Comparison of ENCODE assay signal across 8 cellular contexts in genomic region chr12:57846285-57846576, GRCh38. TPM values are rescaled to one million over a fixed set of nuclear protein-coding genes. Genes with fewer than 3 reads are reported as not detected.
A peak's percentile ranks its signal among the peaks of the same experiment; 100 is the strongest.
DNase-seq lines count a peak whose midpoint lies in the region; ATAC-seq and TF ChIP-seq lines count a peak whose summit lies in the region.

No MANE protein-coding gene starts in this region.

- POLR2A ChIA-PET in MCF 10A (lab: Yijun Ruan, JAX), result interaction anchor here (0.6 to 9.5 kb wide), 15 partner anchors 10 to 90 kb away, joined by 3 to 167 read pairs (median 9); partner anchors contain the start of genes CYP27B1 and TSFM

- H3K36me3 ChIP-seq in Karpas-422 (ENCODE audit: insufficient read depth, low read length) (no peaks in the 10 kb centered on the region), lower lobe of right lung (peaks cover 8% of the 10 kb centered on the region), vagina (no peaks in the 10 kb centered on the region)

- peak overlapping the region; percentile 94 for H2AFZ ChIP-seq in Karpas-422 (ENCODE audit: low read length)

- H3K9me3 Mint-ChIP-seq in MCF 10A (ENCODE audit: unreplicated experiment), result no peaks in the 10 kb centered on the region

- CTCF ChIA-PET in MCF 10A (lab: Yijun Ruan, JAX), result interaction anchor here (0.6 to 8.9 kb wide), 4 partner anchors 10 to 57 kb away, joined by 5 to 71 read pairs (median 10); no protein-coding TSS in a partner anchor

- H3K79me2 ChIP-seq in Karpas-422 (ENCODE audit: low read length), result no peaks in the 10 kb centered on the region

- H3K4me1 ChIP-seq in Karpas-422 (ENCODE audit: low read length) (peaks cover 35% of the 10 kb centered on the region), lower lobe of right lung (peaks cover 46% of the 10 kb centered on the region), vagina (peaks cover 39% of the 10 kb centered on the region)

- peaks cover 30% of the 10 kb centered on the region for H3K4me1 Mint-ChIP-seq in MCF 10A (ENCODE audit: insufficient read depth, unreplicated experiment)

- peaks cover 17% of the 10 kb centered on the region; the same call in 1 of the 2 replicates for H4K20me1 ChIP-seq in Karpas-422 (ENCODE audit: insufficient read depth, low read depth, low read length)

- peak overlapping the region; percentile 67 for H3K27ac Mint-ChIP-seq in MCF 10A (ENCODE audit: low read depth, unreplicated experiment)

- no peak for TF ChIP-seq CTCF in 22Rv1 (IDR thresholded peaks at IDR 0.05)
- TF ChIP-seq CTCF in MCF 10A (IDR thresholded peaks at IDR 0.05; ENCODE audit: unreplicated experiment), result no peak
- TF ChIP-seq CTCF in lower lobe of right lung (IDR thresholded peaks at IDR 0.05), result no peak
- TF ChIP-seq CTCF in vagina (IDR thresholded peaks at IDR 0.05), result no peak

- peak overlapping the region; percentile 98 for H3K4me2 ChIP-seq in Karpas-422 (ENCODE audit: low read depth, low read length, poor library complexity, severe bottlenecking)

- intact Hi-C loops in MCF 10A (cut with micrococcal nuclease), result loop anchor here (2.0 kb wide), 1 partner anchor 19 kb away; no protein-coding TSS in a partner anchor
- intact Hi-C loops in lower lobe of right lung (cut with DNase I), result no loop called here
- intact Hi-C loops in vagina (cut with DNase I), result no loop called here

- H3K36me3 Mint-ChIP-seq in MCF 10A (ENCODE audit: insufficient read depth, unreplicated experiment), result peaks cover 20% of the 10 kb centered on the region

- H3K9ac ChIP-seq in Karpas-422 (ENCODE audit: low read length), result peak overlapping the region; percentile 84

- H3K9me3 ChIP-seq in Karpas-422 (ENCODE audit: low read length) (no peaks in the 10 kb centered on the region), lower lobe of right lung (no peaks in the 10 kb centered on the region), vagina (no peaks in the 10 kb centered on the region)

- H3K27me3 Mint-ChIP-seq in MCF 10A (ENCODE audit: insufficient read depth, unreplicated experiment), result peaks cover 4% of the 10 kb centered on the region

- H3K27ac ChIP-seq in 22Rv1 (peak overlapping the region; percentile 91), Karpas-422 (ENCODE audit: low read length) (no peak overlapping the region), lower lobe of right lung (peak overlapping the region; percentile 99), vagina (peak overlapping the region; percentile 99)

- DNase-seq in Karpas-422 (peak; percentile 59), MCF 10A (ENCODE audit: unreplicated experiment) (peak; percentile 60), lower lobe of right lung (no peak), vagina (ENCODE audit: extremely low spot score in 2 of 2) (no peak), retina (no peak), SKM-1 treated with dmso at 0.1 percent for 144 hours (lab: John Stamatoyannopoulos, UW; ENCODE audit: unreplicated experiment) (no peak)

- H3K4me3 ChIP-seq in Karpas-422 (ENCODE audit: low read length) (peak overlapping the region; percentile 96), lower lobe of right lung (peak overlapping the region; percentile 100), vagina (peak overlapping the region; percentile 93 to 96)

- no peaks in the 10 kb centered on the region for H3K9me2 ChIP-seq in Karpas-422 (replicated peaks; ENCODE audit: insufficient read depth, low read length)

- peak; percentile 12 for ATAC-seq in GM19467 (IDR thresholded peaks at IDR 0.05; ENCODE audit: unreplicated experiment)
- ATAC-seq in lower lobe of right lung, result peak; percentile 23 to 44

- H3K27me3 ChIP-seq in Karpas-422 (ENCODE audit: low read length) (no peaks in the 10 kb centered on the region), lower lobe of right lung (ENCODE audit: low read depth) (no peaks in the 10 kb centered on the region), vagina (no peaks in the 10 kb centered on the region)

- peak overlapping the region; percentile 81 for H3K4me3 Mint-ChIP-seq in MCF 10A (ENCODE audit: unreplicated experiment)

- no peak for TF ChIP-seq POLR2A in vagina (IDR thresholded peaks at IDR 0.05)

- no TSS peak for BruUV-seq in MCF 10A (replicated peaks; lab: Mats Ljungman, UMichigan)

RNA-seq across cellular contexts. Expression of gene CTDSP2, which starts 0.3 kb away (rescaled TPM):
- total RNA-seq in Karpas-422 (2014; rRNA removed; shearing (Covaris generic); ENCODE audit: low replicate concordance), result 10.9 and 14.2 TPM in 2 replicates
- total RNA-seq in MCF 10A (2022), result 73.4 and 76.5 TPM in 2 replicates
- total RNA-seq in lower lobe of right lung, result 220 TPM
- 108 TPM for total RNA-seq in vagina

RNA-seq across cellular contexts. Expression of gene AVIL, which starts 27.7 kb away (rescaled TPM):
- 1.7 TPM in 1 of 2 replicates, not detected in the other for total RNA-seq in Karpas-422 (2014; rRNA removed; shearing (Covaris generic); ENCODE audit: low replicate concordance)
- total RNA-seq in MCF 10A (2022) (1.7 and 1.9 TPM in 2 replicates), lower lobe of right lung (10.8 TPM), vagina (5.2 TPM)

Comparison
In these comparisons a context has a peak if more than half of its experiments do, and no peak if none do; other contexts are left out.
1. DNase-seq: peak in Karpas-422 (single experiment) and MCF 10A (single experiment); none in lower lobe of right lung (single experiment), vagina (0 of 2), retina (single experiment) and SKM-1 treated with dmso at 0.1 percent for 144 hours (single experiment).
2. Peak in every context shown above with its lines, with median percentiles within 50 percentile points of each other: H3K4me3 ChIP-seq.